15 cellular contexts compared by ENCODE assay signal in the genomic region with DNA sequence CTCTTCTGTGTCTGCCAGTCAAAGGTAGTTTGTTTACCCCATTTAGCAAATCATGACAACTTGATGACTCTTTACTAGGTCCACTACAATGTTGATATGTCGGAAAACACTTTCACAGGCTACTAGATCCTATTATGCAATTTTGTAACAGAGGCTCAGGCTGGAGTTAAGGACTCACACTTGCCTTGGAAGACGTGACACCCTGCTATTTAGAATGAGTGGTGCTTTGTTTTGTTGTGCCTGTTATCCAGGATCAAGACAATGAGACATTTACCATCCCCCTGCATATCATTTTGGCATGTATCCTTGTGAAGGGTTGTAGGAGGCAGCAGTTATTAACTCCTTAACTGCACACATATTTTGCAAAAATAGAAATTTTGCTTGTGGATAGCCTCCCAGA.
"Had no signal": no experiment of that assay in that cellular context is flagged by ENCODE, and none has a peak within 500 bp of the region (broad histone marks: within the 10 kb centered on the region; RNA-seq: fewer than 3 reads in every experiment).

No MANE protein-coding gene starts in this region.

- H3K27me3 ChIP-seq: pancreas, upper lobe of left lung had no signal

- DNase-seq: activated CD4-positive, alpha-beta T cell treated with anti-CD3 and anti-CD28 coated beads for 4 hours; activated CD8-positive, alpha-beta T cell treated with anti-CD3 and anti-CD28 coated beads for 36 hours; activated naive CD4-positive, alpha-beta T cell treated with Interleukin-2 at 50 U/mL for 16 hours; aorta; kidney glomerular epithelial cell; lower lobe of right lung; pancreas; retina; stimulated activated CD4-positive, alpha-beta T cell treated with anti-CD3 and anti-CD28 coated beads, Interleukin-15, amount 100 ng/mL, for 24 hours; stimulated activated CD4-positive, alpha-beta T cell treated with anti-CD3 and anti-CD28 coated beads, Interleukin-4, amount 100 ng/mL, for 1 hour; stimulated activated naive CD4-positive, alpha-beta T cell; SW 1271; upper lobe of left lung had no signal

- FAIRE-seq: pancreas, TTC549 had no signal

- H3K4me3 ChIP-seq: breast epithelium, lower lobe of right lung, pancreas, upper lobe of left lung had no signal

- H3K4me1 ChIP-seq: breast epithelium, lower lobe of right lung, upper lobe of left lung had no signal

- H3K27ac ChIP-seq: breast epithelium, lower lobe of right lung, pancreas, upper lobe of left lung had no signal

- H3K36me3 ChIP-seq: breast epithelium, lower lobe of right lung, pancreas, upper lobe of left lung had no signal

- H3K9me3 ChIP-seq: breast epithelium, lower lobe of right lung, pancreas, upper lobe of left lung had no signal
